Comparison of ENCODE assay signal across 8 cellular contexts in the genomic region with DNA sequence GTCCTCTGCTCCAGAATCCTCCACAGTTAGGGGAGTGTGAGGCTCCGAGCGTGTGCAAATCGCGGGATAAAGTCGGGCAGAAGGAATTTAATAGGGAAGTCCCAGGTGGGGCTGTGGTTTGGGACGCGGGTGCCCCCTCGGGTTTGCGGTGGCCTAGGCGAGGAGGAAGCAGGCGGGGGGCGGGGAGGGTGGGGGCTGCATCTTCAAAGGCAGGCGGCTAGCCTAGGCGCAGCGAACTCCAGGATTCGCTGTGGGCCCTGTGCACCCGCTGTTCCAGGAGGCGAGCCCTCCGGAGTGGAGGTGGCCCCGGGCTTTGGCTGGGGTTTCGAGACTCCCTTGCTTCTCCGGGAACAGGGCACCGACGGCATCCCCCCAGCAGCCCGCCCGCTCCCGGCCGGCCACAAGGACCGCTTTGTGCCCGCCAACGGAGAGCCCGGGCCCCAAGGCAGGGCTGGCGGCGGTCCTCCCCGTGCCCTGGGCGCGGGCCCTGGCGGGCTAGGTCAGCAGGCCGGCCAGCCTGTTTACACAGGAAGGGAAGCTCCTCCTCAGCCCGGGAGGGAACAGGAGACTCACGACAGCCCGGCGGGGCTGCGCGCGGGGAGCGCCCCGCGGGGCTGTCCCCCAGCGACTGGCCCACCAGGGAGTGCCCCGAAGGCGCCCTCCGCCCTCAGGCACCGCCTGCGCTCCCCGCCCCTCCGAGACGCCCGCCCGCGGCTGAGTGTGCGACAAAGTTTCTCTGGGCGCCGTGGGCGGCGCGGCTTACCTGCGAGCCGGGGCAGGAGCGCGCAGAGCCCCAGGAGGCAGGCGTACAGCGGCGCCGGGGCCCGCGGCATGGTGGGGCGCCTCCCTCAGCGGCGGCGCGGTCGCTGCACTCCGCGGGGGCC. TPM values are rescaled to one million over a fixed set of nuclear protein-coding genes. Genes with fewer than 3 reads are reported as not detected.
A peak's percentile ranks its signal among the peaks of the same experiment; 100 is the strongest.
DNase-seq lines count a peak whose midpoint lies in the region; ATAC-seq and TF ChIP-seq lines count a peak whose summit lies in the region.

No MANE protein-coding gene starts in this region.

- no peak overlapping the region for H3K27ac ChIP-seq in HL-60 (replicated peaks)
- peak overlapping the region; percentile 66 for H3K27ac ChIP-seq in endodermal cell (ENCODE audit: low read depth, low read length)

- TF ChIP-seq CTCF in HL-60 (IDR thresholded peaks at IDR 0.05; ENCODE audit: insufficient read depth, low read length) (no peak), endodermal cell (conservative IDR thresholded peaks at IDR 0.05) (peak; percentile 24)

- ATAC-seq in GM19351 (IDR thresholded peaks at IDR 0.05; ENCODE audit: unreplicated experiment): peak; percentile 60

- H3K4me3 ChIP-seq in HL-60 (replicated peaks; ENCODE audit: insufficient read depth, low read length): peak overlapping the region; percentile 18
- peak overlapping the region; percentile 99 for H3K4me3 ChIP-seq in endodermal cell (ENCODE audit: low read length)

- peaks cover 24% of the 10 kb centered on the region for H3K4me1 ChIP-seq in endodermal cell (ENCODE audit: control insufficient read depth, insufficient read depth, low read length)

- H3K27me3 ChIP-seq in HL-60 (ENCODE audit: insufficient read depth, poor library complexity, severe bottlenecking): peaks cover 51% of the 10 kb centered on the region
- H3K27me3 ChIP-seq in endodermal cell (ENCODE audit: control insufficient read depth, insufficient read depth, low read length, poor library complexity, severe bottlenecking): no peaks in the 10 kb centered on the region

- no peaks in the 10 kb centered on the region for H3K9me3 Mint-ChIP-seq in endodermal cell
- no peaks in the 10 kb centered on the region for H3K9me3 Mint-ChIP-seq in stimulated activated naive CD8-positive, alpha-beta T cell treated with anti-CD3 and anti-CD28 coated beads, Interleukin-15, Interleukin-2, amounts not matched to agents 100 ng/mL and 50 ng/mL, for 24 hours

- peaks cover 63% of the 10 kb centered on the region for H3K4me1 Mint-ChIP-seq in endodermal cell
- H3K4me1 Mint-ChIP-seq in stimulated activated naive CD8-positive, alpha-beta T cell treated with anti-CD3 and anti-CD28 coated beads, Interleukin-15, Interleukin-2, amounts not matched to agents 100 ng/mL and 50 ng/mL, for 24 hours (ENCODE audit: low read depth): peaks cover 5% of the 10 kb centered on the region

- peak overlapping the region; percentile 87 for H3K4me3 Mint-ChIP-seq in endodermal cell
- peak overlapping the region; percentile 62 for H3K4me3 Mint-ChIP-seq in stimulated activated naive CD8-positive, alpha-beta T cell treated with anti-CD3 and anti-CD28 coated beads, Interleukin-15, Interleukin-2, amounts not matched to agents 100 ng/mL and 50 ng/mL, for 24 hours

- peak overlapping the region; percentile 95 for H3K27ac Mint-ChIP-seq in endodermal cell
- no peak overlapping the region for H3K27ac Mint-ChIP-seq in stimulated activated naive CD8-positive, alpha-beta T cell treated with anti-CD3 and anti-CD28 coated beads, Interleukin-15, Interleukin-2, amounts not matched to agents 100 ng/mL and 50 ng/mL, for 24 hours

- DNase-seq in C1 segment of cervical spinal cord (lab: John Stamatoyannopoulos, UW) (peak in 10 of 14 donors; percentile 29 to 68 (median 48)), HL-60 (ENCODE audit: low read depth in 1 of 2, low spot score in 1 of 2) (no peak), endodermal cell (peak; percentile 91), midbrain (lab: John Stamatoyannopoulos, UW) (peak; percentile 51), NK-92 (lab: John Stamatoyannopoulos, UW; ENCODE audit: unreplicated experiment) (no peak)
- peak; percentile 15 for DNase-seq in activated CD4-positive, alpha-beta T cell treated with anti-CD3 and anti-CD28 coated beads, Interleukin-2, amount 50 U/mL, for 1 hour

- no peaks in the 10 kb centered on the region for H3K27me3 Mint-ChIP-seq in endodermal cell (ENCODE audit: insufficient read depth)
- H3K27me3 Mint-ChIP-seq in stimulated activated naive CD8-positive, alpha-beta T cell treated with anti-CD3 and anti-CD28 coated beads, Interleukin-15, Interleukin-2, amounts not matched to agents 100 ng/mL and 50 ng/mL, for 24 hours: peaks cover 65% of the 10 kb centered on the region

- peaks cover 18% of the 10 kb centered on the region for H3K36me3 Mint-ChIP-seq in endodermal cell (ENCODE audit: low read depth)
- H3K36me3 Mint-ChIP-seq in stimulated activated naive CD8-positive, alpha-beta T cell treated with anti-CD3 and anti-CD28 coated beads, Interleukin-15, Interleukin-2, amounts not matched to agents 100 ng/mL and 50 ng/mL, for 24 hours (ENCODE audit: low read depth): no peaks in the 10 kb centered on the region

- H3K9ac ChIP-seq in endodermal cell (ENCODE audit: extremely low read depth, low read length, poor library complexity, severe bottlenecking): peak overlapping the region; percentile 92

- H3K36me3 ChIP-seq in endodermal cell (ENCODE audit: control insufficient read depth, insufficient read depth, low read length): peaks cover 17% of the 10 kb centered on the region

- WGBS in endodermal cell (ENCODE audit: insufficient coverage in 1 of 2, insufficient read length in 1 of 2), 2 experiments: 0% methylated on average over 16 to 85 of the region's 85 CpGs

- H3K9me3 ChIP-seq in endodermal cell (ENCODE audit: control insufficient read depth, low read length): no peaks in the 10 kb centered on the region

RNA-seq across cellular contexts. Expression of gene ITGB5, which starts 0.8 kb away (rescaled TPM):
- total RNA-seq in endodermal cell: 100 to 1,000 TPM; 262 to 329 TPM
- 62.0 TPM for polyA plus RNA-seq in endodermal cell (2013, experiment 1 of 2)
- 71.0 TPM for polyA plus RNA-seq in endodermal cell (2013, experiment 2 of 2)

RNA-seq across cellular contexts. Expression of gene MUC13, which starts 48.1 kb away (rescaled TPM):
- under 1 TPM in 1 of 2 donors, not detected in 1; 0.15 TPM for total RNA-seq in endodermal cell
- not detected for polyA plus RNA-seq in endodermal cell (2013, experiment 1 of 2)
- not detected for polyA plus RNA-seq in endodermal cell (2013, experiment 2 of 2)

Comparison
In these comparisons a context has a peak if more than half of its experiments do, and no peak if none do; other contexts are left out.
1. DNase-seq: peak in C1 segment of cervical spinal cord (10 of 14), activated CD4-positive, alpha-beta T cell treated with anti-CD3 and anti-CD28 coated beads, Interleukin-2, amount 50 U/mL, for 1 hour (single experiment), endodermal cell (single experiment) and midbrain (single experiment); none in HL-60 (0 of 2) and NK-92 (single experiment).